8 cellular contexts compared by ENCODE assay signal in the genomic region with DNA sequence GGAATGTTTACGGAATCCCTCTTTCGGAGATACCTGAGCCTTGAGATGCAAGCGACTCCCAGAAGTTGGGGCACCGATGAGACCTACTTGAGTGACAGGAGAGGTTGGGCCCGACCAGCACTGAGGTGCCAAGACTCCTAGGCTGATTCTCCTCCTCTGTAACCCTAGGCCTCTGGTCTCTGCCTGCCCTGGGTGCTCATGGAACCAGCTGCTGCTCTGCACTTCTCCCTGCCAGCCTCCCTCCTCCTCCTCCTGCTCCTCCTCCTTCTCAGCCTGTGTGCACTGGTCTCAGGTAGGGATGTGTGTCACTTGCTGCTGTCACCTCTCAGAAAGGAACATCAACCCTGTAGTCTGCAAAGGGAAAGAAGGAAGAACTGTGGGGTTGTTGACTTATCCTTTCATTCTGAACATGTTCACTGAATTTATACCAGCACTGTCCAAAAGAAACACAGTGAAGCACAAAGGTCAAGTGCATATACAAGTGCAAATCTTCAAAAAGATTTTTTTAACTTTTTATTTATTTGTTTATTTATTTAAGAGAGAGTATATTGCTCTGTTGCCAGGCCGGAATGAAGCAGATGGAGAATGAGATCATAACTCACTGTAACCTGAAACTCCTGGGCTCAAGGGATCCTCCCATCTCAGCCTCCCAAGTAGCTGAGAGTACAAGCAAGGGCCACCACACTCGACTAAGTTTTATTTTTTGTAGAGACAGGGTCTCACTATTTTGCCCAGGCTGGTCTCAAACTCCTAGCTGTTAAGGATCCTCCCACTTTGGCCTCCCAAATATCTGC. TPM values are rescaled to one million over a fixed set of nuclear protein-coding genes. Genes with fewer than 3 reads are reported as not detected.
DNase-seq lines count a peak whose midpoint lies in the region; ATAC-seq, FAIRE-seq and TF ChIP-seq lines count a peak whose summit lies in the region.

No MANE protein-coding gene starts in this region.

- ATAC-seq in esophagus mucosa (peak; percentile 67), HG03354 (IDR thresholded peaks at IDR 0.05; ENCODE audit: poor library complexity, severe bottlenecking, unreplicated experiment) (no peak), GM18520 (IDR thresholded peaks at IDR 0.05; ENCODE audit: unreplicated experiment) (no peak)

- no peaks in the 10 kb centered on the region for H3K9me3 Mint-ChIP-seq in nephron

- FAIRE-seq in HTR-8/SVneo (lab: Jason Lieb, UNC) (peak; percentile 81), H54 (lab: Jason Lieb, UNC) (no peak)

- TF ChIP-seq CTCF in VCaP (conservative IDR thresholded peaks at IDR 0.05) (no peak), nephron (IDR thresholded peaks at IDR 0.05; ENCODE audit: unreplicated experiment in 3 of 3) (no peak)

- H3K4me1 Mint-ChIP-seq in nephron: peaks cover 23% of the 10 kb centered on the region

- peaks cover 7% of the 10 kb centered on the region for H3K36me3 Mint-ChIP-seq in nephron (ENCODE audit: low read depth)

- H3K27ac Mint-ChIP-seq in nephron: peak overlapping the region; percentile 87 to 93 (median 92)

- DNase-seq in ELF-1 (ENCODE audit: low read depth, low spot score) (peak; percentile 34), HTR-8/SVneo (ENCODE audit: insufficient read length, low spot score) (no peak), H54 (ENCODE audit: insufficient read length, low spot score) (no peak)

- peak overlapping the region; percentile 90 to 96 (median 94) for H3K4me3 Mint-ChIP-seq in nephron

- no peak for TF ChIP-seq POLR2A in H54 (IDR thresholded peaks at IDR 0.05; ENCODE audit: low read depth, low read length)

- no peaks in the 10 kb centered on the region for H3K27me3 Mint-ChIP-seq in nephron (ENCODE audit: low read depth)

- peak overlapping the region; percentile 71 for H3K27ac ChIP-seq in VCaP

RNA-seq across cellular contexts. Expression of a gene that starts 0.9 kb away (rescaled TPM):
- 2.4 TPM for total RNA-seq in esophagus mucosa

RNA-seq across cellular contexts. Expression of a gene that starts 18.3 kb away (rescaled TPM):
- 6.2 TPM for total RNA-seq in esophagus mucosa

RNA-seq across cellular contexts. Expression of a gene that starts 18.8 kb away (rescaled TPM):
- 2.7 TPM for total RNA-seq in esophagus mucosa

RNA-seq across cellular contexts. Expression of a gene that starts 56.5 kb away (rescaled TPM):
- 4.2 TPM for total RNA-seq in esophagus mucosa
